In the genomic region with DNA sequence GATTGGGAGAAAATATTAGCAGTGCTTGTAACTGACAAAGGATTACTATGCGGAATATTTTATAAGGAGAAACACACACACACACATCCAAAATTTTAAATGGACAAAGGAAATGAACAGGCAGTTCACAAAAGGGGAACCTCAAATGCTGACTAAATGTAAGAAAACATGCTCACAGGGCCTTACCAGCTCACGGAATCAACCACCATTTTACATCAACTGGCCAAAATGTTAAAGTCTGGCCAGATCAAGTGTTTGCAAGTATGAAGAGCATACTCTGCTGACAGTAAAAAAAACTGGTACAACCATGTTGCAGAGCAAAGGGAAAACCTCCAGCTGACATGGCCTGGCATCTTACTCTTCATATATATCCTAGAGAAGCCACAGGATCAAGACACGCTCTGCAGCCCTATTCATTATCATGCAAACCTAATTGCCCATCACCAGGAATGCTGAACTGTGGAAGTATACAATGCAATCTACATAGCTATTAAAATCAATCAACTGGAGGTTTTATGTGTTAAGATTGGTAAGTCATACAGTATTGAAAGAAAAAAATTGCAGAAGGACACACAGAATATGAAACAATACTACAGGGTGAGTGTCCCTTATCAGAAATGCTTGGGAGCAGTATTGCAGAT, we compare ENCODE assay signal across 22 cellular contexts.
A peak's percentile ranks its signal among the peaks of the same experiment; 100 is the strongest.
DNase-seq lines count a peak whose midpoint lies in the region; ATAC-seq and TF ChIP-seq lines count a peak whose summit lies in the region.
"Had no signal": no experiment of that assay in that cellular context is flagged by ENCODE, and none has a peak within 500 bp of the region (broad histone marks: within the 10 kb centered on the region; RNA-seq: fewer than 3 reads in every experiment).

No MANE protein-coding gene starts in this region.

- intact Hi-C loops in left lung (cut with DNase I) = no loop called here

- ATAC-seq in GM18867 (IDR thresholded peaks at IDR 0.05; ENCODE audit: unreplicated experiment) = peak; percentile 41
- peak; percentile 59 for ATAC-seq in HG02852 (IDR thresholded peaks at IDR 0.05; ENCODE audit: unreplicated experiment)
- ATAC-seq in WTC11 = no peak; the same call in 1 of the 2 replicates
- no peak for ATAC-seq in left lung
- ATAC-seq: effector memory CD8-positive, alpha-beta T cell had no signal

- CTCF ChIA-PET in WTC11 (lab: Charles Lee) = interaction anchor here (1.3 kb wide), 2 partner anchors 13 to 107 kb away, joined by 3 to 4 read pairs; no protein-coding TSS in a partner anchor

- no peaks in the 10 kb centered on the region for H3K4me1 ChIP-seq in left lung
- H3K4me1 ChIP-seq: colonic mucosa had no signal

- H3K4me3 ChIP-seq in left lung = no peak overlapping the region
- H3K4me3 ChIP-seq: colonic mucosa, skin epidermis had no signal

- no peak overlapping the region for H3K27ac ChIP-seq in left lung
- H3K27ac ChIP-seq: colonic mucosa, skin epidermis had no signal

- TF ChIP-seq CTCF in WTC11 (IDR thresholded peaks at IDR 0.05) = no peak
- TF ChIP-seq CTCF in left lung (IDR thresholded peaks at IDR 0.05) = no peak

- H3K27ac Mint-ChIP-seq in WTC11 = peak overlapping the region; percentile 65; the same call in 1 of the 2 replicates
- H3K27ac Mint-ChIP-seq: effector memory CD8-positive, alpha-beta T cell; T-helper 1 cell treated with Interleukin-12 subunit alpha and Interleukin-12 subunit beta and Interleukin-4 antibody, amounts not matched to agents 30 μg/mL and 1 μg/mL, for 36 hours had no signal

- peaks cover 61% of the 10 kb centered on the region for H3K36me3 Mint-ChIP-seq in WTC11

- peaks cover 0 to 59% of the 10 kb centered on the region in 2 donors for H3K36me3 ChIP-seq in left lung
- H3K36me3 ChIP-seq: colonic mucosa had no signal

- POLR2A ChIA-PET in WTC11 (lab: Charles Lee) = no interaction called here

- no peaks in the 10 kb centered on the region for H3K27me3 ChIP-seq in left lung
- H3K27me3 ChIP-seq: colonic mucosa had no signal

- H3K27me3 Mint-ChIP-seq in WTC11 (ENCODE audit: low read depth) = no peaks in the 10 kb centered on the region
- H3K27me3 Mint-ChIP-seq: effector memory CD8-positive, alpha-beta T cell; naive B cell had no signal

- H3K4me1 Mint-ChIP-seq in WTC11 = peaks cover 14% of the 10 kb centered on the region

- no peak overlapping the region for H3K4me3 Mint-ChIP-seq in WTC11
- H3K4me3 Mint-ChIP-seq: effector memory CD8-positive, alpha-beta T cell; T-helper 1 cell treated with Interleukin-12 subunit alpha and Interleukin-12 subunit beta and Interleukin-4 antibody, amounts not matched to agents 30 μg/mL and 1 μg/mL, for 36 hours had no signal

- DNase-seq in CD1c-positive myeloid dendritic cell (ENCODE audit: extremely low spot score) (peak; percentile 25), WTC11 (ENCODE audit: low spot score) (no peak), OCI-M2 (lab: John Stamatoyannopoulos, UW; ENCODE audit: unreplicated experiment) (no peak), NCI-H524 (lab: John Stamatoyannopoulos, UW) (no peak), NCI-H748 (lab: John Stamatoyannopoulos, UW; ENCODE audit: unreplicated experiment) (no peak), left lung (no peak)
- DNase-seq: activated naive CD4-positive, alpha-beta T cell treated with anti-CD3 and anti-CD28 coated beads, Interleukin-2, amount 50 U/mL, for 16 hours; colonic mucosa; COR-L47; DMS79 treated with DMSO at 0.1 percent for 48 hours; effector memory CD8-positive, alpha-beta T cell; foreskin melanocyte; KG1; MM.1S; naive B cell; NCI-H187; NCI-H2171 treated with DMSO at 0.1 percent for 48 hours; stimulated activated CD4-positive, alpha-beta T cell treated with anti-CD3 and anti-CD28 coated beads, Interleukin-1b, Interleukin-23, amount 100 ng/mL, for 48 hours had no signal

- H3K9me3 ChIP-seq in left lung = no peaks in the 10 kb centered on the region
- H3K9me3 ChIP-seq: colonic mucosa had no signal

- H3K9me3 Mint-ChIP-seq in WTC11 = no peaks in the 10 kb centered on the region
- H3K9me3 Mint-ChIP-seq: effector memory CD8-positive, alpha-beta T cell; naive B cell; T-helper 1 cell treated with Interleukin-12 subunit alpha and Interleukin-12 subunit beta and Interleukin-4 antibody, amounts not matched to agents 30 μg/mL and 1 μg/mL, for 36 hours had no signal

TF ChIP-seq in WTC11, 78 proteins besides CTCF, POLR2A, EP300 and RAD21 (continues in another document):
- TF ChIP-seq E2F5 (CRISPR knock-in tag; IDR thresholded peaks at IDR 0.05) = no peak
- TF ChIP-seq ZNF281 (CRISPR knock-in tag; IDR thresholded peaks at IDR 0.05) = no peak
- TF ChIP-seq ETV6 (CRISPR knock-in tag; IDR thresholded peaks at IDR 0.05) = no peak
- TF ChIP-seq ELF4 (CRISPR knock-in tag; IDR thresholded peaks at IDR 0.05; ENCODE audit: low read depth) = no peak
- TF ChIP-seq, protein P1, sequence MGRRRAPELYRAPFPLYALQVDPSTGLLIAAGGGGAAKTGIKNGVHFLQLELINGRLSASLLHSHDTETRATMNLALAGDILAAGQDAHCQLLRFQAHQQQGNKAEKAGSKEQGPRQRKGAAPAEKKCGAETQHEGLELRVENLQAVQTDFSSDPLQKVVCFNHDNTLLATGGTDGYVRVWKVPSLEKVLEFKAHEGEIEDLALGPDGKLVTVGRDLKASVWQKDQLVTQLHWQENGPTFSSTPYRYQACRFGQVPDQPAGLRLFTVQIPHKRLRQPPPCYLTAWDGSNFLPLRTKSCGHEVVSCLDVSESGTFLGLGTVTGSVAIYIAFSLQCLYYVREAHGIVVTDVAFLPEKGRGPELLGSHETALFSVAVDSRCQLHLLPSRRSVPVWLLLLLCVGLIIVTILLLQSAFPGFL (CRISPR knock-in tag; IDR thresholded peaks at IDR 0.05; ENCODE audit: borderline replicate concordance) = no peak
- TF ChIP-seq ZNF219 (CRISPR knock-in tag; IDR thresholded peaks at IDR 0.05; ENCODE audit: borderline replicate concordance) = no peak
- TF ChIP-seq, protein P2, sequence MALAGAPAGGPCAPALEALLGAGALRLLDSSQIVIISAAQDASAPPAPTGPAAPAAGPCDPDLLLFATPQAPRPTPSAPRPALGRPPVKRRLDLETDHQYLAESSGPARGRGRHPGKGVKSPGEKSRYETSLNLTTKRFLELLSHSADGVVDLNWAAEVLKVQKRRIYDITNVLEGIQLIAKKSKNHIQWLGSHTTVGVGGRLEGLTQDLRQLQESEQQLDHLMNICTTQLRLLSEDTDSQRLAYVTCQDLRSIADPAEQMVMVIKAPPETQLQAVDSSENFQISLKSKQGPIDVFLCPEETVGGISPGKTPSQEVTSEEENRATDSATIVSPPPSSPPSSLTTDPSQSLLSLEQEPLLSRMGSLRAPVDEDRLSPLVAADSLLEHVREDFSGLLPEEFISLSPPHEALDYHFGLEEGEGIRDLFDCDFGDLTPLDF (CRISPR knock-in tag; IDR thresholded peaks at IDR 0.05) = no peak
- TF ChIP-seq TP53 (CRISPR knock-in tag; IDR thresholded peaks at IDR 0.05) = no peak
- TF ChIP-seq, protein P3, sequence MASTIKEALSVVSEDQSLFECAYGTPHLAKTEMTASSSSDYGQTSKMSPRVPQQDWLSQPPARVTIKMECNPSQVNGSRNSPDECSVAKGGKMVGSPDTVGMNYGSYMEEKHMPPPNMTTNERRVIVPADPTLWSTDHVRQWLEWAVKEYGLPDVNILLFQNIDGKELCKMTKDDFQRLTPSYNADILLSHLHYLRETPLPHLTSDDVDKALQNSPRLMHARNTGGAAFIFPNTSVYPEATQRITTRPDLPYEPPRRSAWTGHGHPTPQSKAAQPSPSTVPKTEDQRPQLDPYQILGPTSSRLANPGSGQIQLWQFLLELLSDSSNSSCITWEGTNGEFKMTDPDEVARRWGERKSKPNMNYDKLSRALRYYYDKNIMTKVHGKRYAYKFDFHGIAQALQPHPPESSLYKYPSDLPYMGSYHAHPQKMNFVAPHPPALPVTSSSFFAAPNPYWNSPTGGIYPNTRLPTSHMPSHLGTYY (CRISPR knock-in tag; IDR thresholded peaks at IDR 0.05) = no peak

Comparison
In these comparisons a context has a peak if more than half of its experiments do, and no peak if none do; other contexts are left out.
1. ATAC-seq: peak in GM18867 (single experiment) and HG02852 (single experiment); none in WTC11 (single experiment) and left lung (single experiment).